8 cellular contexts compared by ENCODE assay signal in the genomic region with DNA sequence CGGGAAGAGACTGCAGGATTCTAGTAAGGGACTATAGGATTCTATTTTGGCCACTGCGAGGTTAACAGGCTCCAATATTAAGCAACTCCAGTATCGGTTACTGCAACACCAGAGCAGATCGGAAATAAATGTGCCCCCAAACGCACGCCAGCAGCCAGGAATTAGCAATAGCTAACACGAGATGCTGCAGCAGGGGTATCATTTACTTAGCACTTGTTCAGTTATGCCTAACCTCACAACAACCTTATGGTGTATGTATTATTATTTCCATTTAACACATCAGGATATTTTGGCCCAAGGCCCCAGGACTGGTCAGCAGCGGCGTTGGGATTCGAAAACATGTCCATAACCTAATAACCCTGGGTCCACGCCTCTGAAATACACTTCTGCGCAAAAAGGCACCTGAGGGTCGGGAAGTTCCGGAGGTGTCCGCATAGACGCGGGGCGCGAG. TPM values are rescaled to one million over a fixed set of nuclear protein-coding genes. Genes with fewer than 3 reads are reported as not detected.
A peak's percentile ranks its signal among the peaks of the same experiment; 100 is the strongest.
DNase-seq lines count a peak whose midpoint lies in the region; ATAC-seq and TF ChIP-seq lines count a peak whose summit lies in the region.

No MANE protein-coding gene starts in this region.

- H3K4me3 ChIP-seq in SU-DHL-6 (ENCODE audit: insufficient read depth, low read length, poor library complexity, severe bottlenecking) (peak overlapping the region; percentile 82), mucosa of stomach (ENCODE audit: low read length) (peak overlapping the region; percentile 44), vagina (peak overlapping the region; percentile 76 to 83)

- peaks cover 13% of the 10 kb centered on the region for H3K36me3 Mint-ChIP-seq in endothelial cell (ENCODE audit: low read depth, unreplicated experiment)

- no peaks in the 10 kb centered on the region for H3K9me3 ChIP-seq in SU-DHL-6 (ENCODE audit: insufficient read depth, low read length)
- no peaks in the 10 kb centered on the region for H3K9me3 ChIP-seq in mucosa of stomach (ENCODE audit: control insufficient read depth, low read length)
- H3K9me3 ChIP-seq in vagina, result no peaks in the 10 kb centered on the region

- H3K4me1 Mint-ChIP-seq in endothelial cell (ENCODE audit: unreplicated experiment), result peaks cover 14% of the 10 kb centered on the region

- no peaks in the 10 kb centered on the region for H3K9me3 Mint-ChIP-seq in endothelial cell (ENCODE audit: unreplicated experiment)

- ATAC-seq in Right ventricle myocardium superior (ENCODE audit: poor library complexity) (peak; percentile 12), Right ventricle myocardium inferior (no peak), HG03196 (IDR thresholded peaks at IDR 0.05; ENCODE audit: unreplicated experiment) (peak; percentile 0)

- H3K9me2 ChIP-seq in SU-DHL-6 (replicated peaks; ENCODE audit: insufficient read depth, low read length), result no peaks in the 10 kb centered on the region

- DNase-seq in Right ventricle myocardium superior (no peak), Right ventricle myocardium inferior (ENCODE audit: missing footprints) (no peak), endothelial cell (ENCODE audit: low spot score) (peak; percentile 4), vagina (ENCODE audit: extremely low spot score in 2 of 2) (no peak), NCI-H1436 treated with DMSO at 0.1 percent for 48 hours (lab: John Stamatoyannopoulos, UW) (no peak)

- H3K27me3 Mint-ChIP-seq in endothelial cell (ENCODE audit: unreplicated experiment), result peaks cover 2% of the 10 kb centered on the region

- H4K20me1 ChIP-seq in SU-DHL-6 (ENCODE audit: low read depth, low read length), result no peaks in the 10 kb centered on the region

- H3K27me3 ChIP-seq in SU-DHL-6 (ENCODE audit: low read length), result no peaks in the 10 kb centered on the region
- no peaks in the 10 kb centered on the region for H3K27me3 ChIP-seq in mucosa of stomach (ENCODE audit: control insufficient read depth, insufficient read depth, low read length)
- H3K27me3 ChIP-seq in vagina, result no peaks in the 10 kb centered on the region

- TF ChIP-seq POLR2A in vagina (IDR thresholded peaks at IDR 0.05), result no peak

- H3K27ac Mint-ChIP-seq in endothelial cell (ENCODE audit: unreplicated experiment), result peak overlapping the region; percentile 53

- no peak for TF ChIP-seq CTCF in SU-DHL-6 (IDR thresholded peaks at IDR 0.05; ENCODE audit: insufficient read depth, low read length, poor library complexity, severe bottlenecking)
- TF ChIP-seq CTCF in endothelial cell (IDR thresholded peaks at IDR 0.05; ENCODE audit: unreplicated experiment), result no peak
- no peak for TF ChIP-seq CTCF in vagina (IDR thresholded peaks at IDR 0.05)

- intact Hi-C loops in Right ventricle myocardium superior (cut with DNase I) (loop anchor here (10.0 kb wide), 1 partner anchor 139 kb away; no protein-coding TSS in a partner anchor), Right ventricle myocardium inferior (cut with DNase I) (loop anchor here (2.0 to 10.0 kb wide), 3 partner anchors 59 to 109 kb away; no protein-coding TSS in a partner anchor), vagina (cut with DNase I) (loop anchor here (10.0 kb wide), 1 partner anchor 229 kb away; a partner anchor contains a TSS)

- H3K79me2 ChIP-seq in SU-DHL-6 (ENCODE audit: insufficient read depth, low read length), result peaks cover 46% of the 10 kb centered on the region

- H3F3A ChIP-seq in SU-DHL-6 (ENCODE audit: insufficient read depth), result no peaks in the 10 kb centered on the region

- peak overlapping the region; percentile 82 for H3K4me2 ChIP-seq in SU-DHL-6 (ENCODE audit: low read depth, low read length, poor library complexity, severe bottlenecking)

- H3K27ac ChIP-seq in SU-DHL-6 (ENCODE audit: low read depth, low read length) (peak overlapping the region; percentile 60; the same call in 1 of the 2 replicates), vagina (peak overlapping the region; percentile 92)

- H3K4me3 Mint-ChIP-seq in endothelial cell (ENCODE audit: unreplicated experiment), result peak overlapping the region; percentile 93

- peak overlapping the region; percentile 88 for H2AFZ ChIP-seq in SU-DHL-6 (ENCODE audit: low read depth, low read length, severe bottlenecking)

- H3K36me3 ChIP-seq in SU-DHL-6 (ENCODE audit: low read length) (no peaks in the 10 kb centered on the region), mucosa of stomach (ENCODE audit: control insufficient read depth, insufficient read depth, low read length) (no peaks in the 10 kb centered on the region), vagina (no peaks in the 10 kb centered on the region)

- H3K9ac ChIP-seq in SU-DHL-6 (ENCODE audit: low read length) (peak overlapping the region; percentile 93), mucosa of stomach (ENCODE audit: low read length) (peak overlapping the region; percentile 86)

- H3K4me1 ChIP-seq in mucosa of stomach (ENCODE audit: control insufficient read depth, insufficient read depth, low read length) (peaks cover 10% of the 10 kb centered on the region), vagina (peaks cover 20% of the 10 kb centered on the region)

RNA-seq across cellular contexts. Expression of a gene that starts 0.8 kb away (rescaled TPM):
- 30.7 TPM for total RNA-seq in Right ventricle myocardium superior
- total RNA-seq in Right ventricle myocardium inferior, result 30.9 TPM
- 14.2 TPM for total RNA-seq in endothelial cell (ENCODE audit: unreplicated experiment)
- total RNA-seq in vagina, result 31.9 TPM
